ENCODE assay signal across 2 cellular contexts in genomic region chr22:37569921-37570660, GRCh38.
TF ChIP-seq lines count a peak whose summit lies in the region.

No MANE protein-coding gene starts in this region.

TF ChIP-seq in HCT116, 20 proteins besides CTCF, POLR2A, EP300 and RAD21:
- TF ChIP-seq POLR2AphosphoS5 (IDR thresholded peaks at IDR 0.05; ENCODE audit: low read depth, low read length) = 0 out of 2 replicates have a peak, but pooled peaks have one; percentile 31
- TF ChIP-seq FOSL1 (IDR thresholded peaks at IDR 0.05; ENCODE audit: low read depth) = no peak

TF ChIP-seq in WTC11, 78 proteins besides CTCF, POLR2A, EP300 and RAD21:
- TF ChIP-seq ARID4B (CRISPR knock-in tag; IDR thresholded peaks at IDR 0.05; ENCODE audit: borderline replicate concordance) = 0 out of 2 replicates have a peak, but pooled peaks have one; percentile 17
- TF ChIP-seq ZMAT4 (CRISPR knock-in tag; IDR thresholded peaks at IDR 0.05) = no peak
